In the genomic region with DNA sequence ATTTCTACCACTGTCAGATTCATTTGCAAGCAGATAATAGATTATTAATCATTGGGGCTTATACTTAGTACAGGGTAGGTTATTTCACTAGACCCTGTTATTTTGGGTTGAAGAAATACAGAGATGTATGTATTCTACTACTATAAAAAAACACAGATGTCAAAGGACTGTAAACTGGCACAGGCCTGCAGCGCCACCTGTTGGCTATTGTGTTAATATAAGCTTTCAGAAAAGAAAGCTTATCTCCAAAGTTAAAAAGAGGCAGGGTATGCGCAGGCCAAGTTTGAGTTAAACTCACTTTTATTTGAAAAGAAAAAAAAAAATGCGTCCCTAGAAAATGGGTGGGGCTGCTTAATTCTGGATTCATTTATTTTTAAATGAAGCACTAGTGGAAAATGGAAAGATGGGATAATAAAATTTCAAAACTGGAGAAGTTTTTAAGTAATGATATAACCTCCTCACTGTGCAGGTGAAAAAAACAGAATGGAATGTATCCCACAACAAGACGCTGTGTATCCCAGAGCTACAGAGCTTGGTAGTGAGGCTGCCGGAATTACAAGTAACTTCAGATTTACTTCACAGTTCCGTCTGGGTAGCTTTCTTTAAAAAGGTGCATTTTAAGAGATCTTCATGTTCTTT, we compare ENCODE assay signal across 9 cellular contexts.
DNase-seq lines count a peak whose midpoint lies in the region; ATAC-seq and TF ChIP-seq lines count a peak whose summit lies in the region.
"Had no signal": no experiment of that assay in that cellular context is flagged by ENCODE, and none has a peak within 500 bp of the region (broad histone marks: within the 10 kb centered on the region; RNA-seq: fewer than 3 reads in every experiment).

No MANE protein-coding gene starts in this region.

- peak; percentile 75 for ATAC-seq in HG03378 (IDR thresholded peaks at IDR 0.05; ENCODE audit: unreplicated experiment)
- ATAC-seq in stimulated activated naive CD8-positive, alpha-beta T cell treated with anti-CD3 and anti-CD28 coated beads, Interleukin-15, amount 100 ng/mL, for 72 hours = peak; percentile 43
- ATAC-seq in GM19023 (IDR thresholded peaks at IDR 0.05; ENCODE audit: unreplicated experiment) = no peak

- POLR2A ChIA-PET in GM10248 (lab: Yijun Ruan, JAX) (no interaction called here), PC-9 (lab: Charles Lee; ENCODE audit: unreplicated experiment) (no interaction called here)

- H2AFZ ChIP-seq in PC-9 = no peak overlapping the region
- no peak overlapping the region for H2AFZ ChIP-seq in fibroblast of lung (ENCODE audit: low read length)

- H3K27ac ChIP-seq in PC-9 (no peak overlapping the region), fibroblast of lung (ENCODE audit: insufficient read depth, low read length) (no peak overlapping the region)
- H3K27ac ChIP-seq: epithelial cell of prostate had no signal

- H3K4me2 ChIP-seq in PC-9 (no peak overlapping the region), fibroblast of lung (ENCODE audit: extremely low read depth, insufficient read depth, low read length) (no peak overlapping the region)

- no peaks in the 10 kb centered on the region for H3K9me2 ChIP-seq in PC-9 (ENCODE audit: insufficient read depth)

- no peaks in the 10 kb centered on the region for H4K20me1 ChIP-seq in PC-9 (ENCODE audit: insufficient read depth)
- no peaks in the 10 kb centered on the region for H4K20me1 ChIP-seq in fibroblast of lung (ENCODE audit: control insufficient read depth, extremely low read depth, insufficient read depth, low read length)

- H3K4me1 ChIP-seq in PC-9 (replicated peaks; ENCODE audit: insufficient read depth) (no peaks in the 10 kb centered on the region), fibroblast of lung (ENCODE audit: control insufficient read depth, extremely low read depth, insufficient read depth, low read length) (peaks cover 2% of the 10 kb centered on the region)

- H3K9me3 ChIP-seq in PC-9 (ENCODE audit: insufficient read depth, low read depth) (no peaks in the 10 kb centered on the region), fibroblast of lung (ENCODE audit: control insufficient read depth, insufficient read depth, low read depth, low read length) (no peaks in the 10 kb centered on the region)

- CTCF ChIA-PET in GM10248 (lab: Yijun Ruan, JAX) (interaction anchor here (0.6 to 4.9 kb wide), 43 partner anchors 9 to 1727 kb away, joined by 3 to 45 read pairs (median 5); no protein-coding TSS in a partner anchor), PC-9 (lab: Charles Lee) (interaction anchor here (0.6 to 1.5 kb wide), 8 partner anchors 120 to 655 kb away, joined by 3 to 9 read pairs (median 3); no protein-coding TSS in a partner anchor)

- TF ChIP-seq CTCF in GM10248 (IDR thresholded peaks at IDR 0.05; ENCODE audit: control extremely low read depth, extremely low read depth, low read depth, missing control alignments) (peak; percentile 78), PC-9 (conservative IDR thresholded peaks at IDR 0.05) (peak; percentile 78), fibroblast of lung (conservative IDR thresholded peaks at IDR 0.05 in 1 of 2, IDR thresholded peaks at IDR 0.05 in 1 of 2; ENCODE audit: low read depth in 1 of 2, low read length in 2 of 2) (peak; percentile 70 to 74), nephron progenitor cell (IDR thresholded peaks at IDR 0.05) (peak; percentile 94)

- peak; percentile 28 for DNase-seq in GM10248 (ENCODE audit: extremely low spot score)
- peak in 1 of 2 experiments; percentile 30 for DNase-seq in PC-9
- DNase-seq in activated T-cell treated with anti-CD3 and anti-CD28 coated beads, Interleukin-2, amount 50 U/mL, for 24 hours = peak; percentile 73
- DNase-seq in fibroblast of lung (ENCODE audit: low read depth in 2 of 2) = peak; percentile 39 to 69
- DNase-seq in nephron progenitor cell = peak; percentile 81
- peak; percentile 51 for DNase-seq in stimulated activated naive CD8-positive, alpha-beta T cell treated with anti-CD3 and anti-CD28 coated beads, Interleukin-15, amount 100 ng/mL, for 72 hours

- no TSS peak for BruUV-seq in PC-9 (replicated peaks; lab: Mats Ljungman, UMichigan)

- no peak overlapping the region for H3K9ac ChIP-seq in fibroblast of lung (ENCODE audit: insufficient read depth, low read length)

- H3K27me3 Mint-ChIP-seq in activated T-cell treated with anti-CD3 and anti-CD28 coated beads, Interleukin-2, amount 50 U/mL, for 24 hours = no peaks in the 10 kb centered on the region
- H3K27me3 Mint-ChIP-seq in nephron progenitor cell (ENCODE audit: low read depth, poor library complexity) = no peaks in the 10 kb centered on the region
- no peaks in the 10 kb centered on the region for H3K27me3 Mint-ChIP-seq in stimulated activated naive CD8-positive, alpha-beta T cell treated with anti-CD3 and anti-CD28 coated beads, Interleukin-15, amount 100 ng/mL, for 72 hours

- no peaks in the 10 kb centered on the region for H3K9me3 Mint-ChIP-seq in activated T-cell treated with anti-CD3 and anti-CD28 coated beads, Interleukin-2, amount 50 U/mL, for 24 hours
- peaks cover 4% of the 10 kb centered on the region for H3K9me3 Mint-ChIP-seq in nephron progenitor cell
- H3K9me3 Mint-ChIP-seq in stimulated activated naive CD8-positive, alpha-beta T cell treated with anti-CD3 and anti-CD28 coated beads, Interleukin-15, amount 100 ng/mL, for 72 hours = no peaks in the 10 kb centered on the region

- intact Hi-C loops in PC-9 (cut with micrococcal nuclease; ENCODE audit: unreplicated experiment) = loop anchor here (1.0 to 10.0 kb wide), 5 partner anchors 83 to 493 kb away; no protein-coding TSS in a partner anchor

- no peaks in the 10 kb centered on the region for H3K36me3 ChIP-seq in PC-9 (ENCODE audit: low read depth)
- H3K36me3 ChIP-seq in fibroblast of lung (ENCODE audit: control insufficient read depth, insufficient read depth, low read length) = no peaks in the 10 kb centered on the region

- no peak overlapping the region for H3K4me3 Mint-ChIP-seq in activated T-cell treated with anti-CD3 and anti-CD28 coated beads, Interleukin-2, amount 50 U/mL, for 24 hours
- no peak overlapping the region for H3K4me3 Mint-ChIP-seq in nephron progenitor cell
- H3K4me3 Mint-ChIP-seq in stimulated activated naive CD8-positive, alpha-beta T cell treated with anti-CD3 and anti-CD28 coated beads, Interleukin-15, amount 100 ng/mL, for 72 hours = no peak overlapping the region

- H3K4me1 Mint-ChIP-seq in activated T-cell treated with anti-CD3 and anti-CD28 coated beads, Interleukin-2, amount 50 U/mL, for 24 hours (ENCODE audit: low read depth) = peaks cover 4% of the 10 kb centered on the region
- H3K4me1 Mint-ChIP-seq in nephron progenitor cell = peaks cover 17% of the 10 kb centered on the region
- H3K4me1 Mint-ChIP-seq in stimulated activated naive CD8-positive, alpha-beta T cell treated with anti-CD3 and anti-CD28 coated beads, Interleukin-15, amount 100 ng/mL, for 72 hours = no peaks in the 10 kb centered on the region

- H3K27me3 ChIP-seq in PC-9 (ENCODE audit: insufficient read depth, low read depth) (no peaks in the 10 kb centered on the region), fibroblast of lung (ENCODE audit: control insufficient read depth, insufficient read depth, low read length) (no peaks in the 10 kb centered on the region)

- no peaks in the 10 kb centered on the region for H3K36me3 Mint-ChIP-seq in activated T-cell treated with anti-CD3 and anti-CD28 coated beads, Interleukin-2, amount 50 U/mL, for 24 hours (ENCODE audit: low read depth)
- no peaks in the 10 kb centered on the region for H3K36me3 Mint-ChIP-seq in nephron progenitor cell (ENCODE audit: low read depth)

- H3K4me3 ChIP-seq in PC-9 (no peak overlapping the region), fibroblast of lung (replicated peaks in 1 of 4; ENCODE audit: control extremely low read depth in 1 of 4, insufficient read depth in 1 of 4, low read depth in 3 of 4, low read length in 4 of 4) (no peak overlapping the region)

- H3K79me2 ChIP-seq in PC-9 (ENCODE audit: low read depth) = no peaks in the 10 kb centered on the region
- H3K79me2 ChIP-seq in fibroblast of lung (ENCODE audit: control insufficient read depth, insufficient read depth, low read length) = no peaks in the 10 kb centered on the region

- no peaks in the 10 kb centered on the region for H3F3A ChIP-seq in PC-9 (ENCODE audit: insufficient read depth, low read depth)

- H3K27ac Mint-ChIP-seq in activated T-cell treated with anti-CD3 and anti-CD28 coated beads, Interleukin-2, amount 50 U/mL, for 24 hours = no peak overlapping the region
- no peak overlapping the region for H3K27ac Mint-ChIP-seq in nephron progenitor cell
- no peak overlapping the region for H3K27ac Mint-ChIP-seq in stimulated activated naive CD8-positive, alpha-beta T cell treated with anti-CD3 and anti-CD28 coated beads, Interleukin-15, amount 100 ng/mL, for 72 hours
